16 cellular contexts compared by ENCODE assay signal in genomic region chr13:113555141-113555540, GRCh38.
"Had no signal": no experiment of that assay in that cellular context is flagged by ENCODE, and none has a peak within 500 bp of the region (broad histone marks: within the 10 kb centered on the region; RNA-seq: fewer than 3 reads in every experiment).

No MANE protein-coding gene starts in this region.

- H3K27me3 Mint-ChIP-seq: activated CD4-positive, alpha-beta T cell treated with anti-CD3 and anti-CD28 coated beads, Interleukin-2, amount 10 ng/mL, durations not matched to agents 24 days and 14 days; activated T-cell treated with anti-CD3 and anti-CD28 coated beads, Interleukin-2, amount 50 U/mL, for 24 hours; T-cell had no signal

- DNase-seq: activated CD4-positive, alpha-beta T cell treated with anti-CD3 and anti-CD28 coated beads, Interleukin-2, amount 10 ng/mL, durations not matched to agents 24 days and 14 days; activated gamma-delta T cell treated with Interleukin-2 at 50 U/mL for 16 hours; activated T-cell treated with anti-CD3 and anti-CD28 coated beads, Interleukin-2, amount 50 U/mL, for 24 hours; cortex of kidney; effector CD8-positive, alpha-beta T cell; mesenchymal stem cell; nephron progenitor cell; stimulated activated CD4-positive, alpha-beta T cell treated with anti-CD3 and anti-CD28 coated beads, Interleukin-2, amount 100 ng/mL, for 48 hours; stimulated activated CD8-positive, alpha-beta memory T cell treated with anti-CD3 and anti-CD28 coated beads, Interleukin-4, amount 100 ng/mL, for 48 hours; stimulated activated naive CD8-positive, alpha-beta T cell treated with anti-CD3 and anti-CD28 coated beads, Interleukin-15, Interleukin-2, amounts not matched to agents 100 U/mL and 50 U/mL, for 24 hours; T-cell; T1000 had no signal

- H3K27ac Mint-ChIP-seq: activated CD4-positive, alpha-beta T cell treated with anti-CD3 and anti-CD28 coated beads, Interleukin-2, amount 10 ng/mL, durations not matched to agents 24 days and 14 days; activated T-cell treated with anti-CD3 and anti-CD28 coated beads, Interleukin-2, amount 50 U/mL, for 24 hours; nephron progenitor cell; T-cell had no signal

- ATAC-seq: left colon; stimulated activated naive CD8-positive, alpha-beta T cell treated with anti-CD3 and anti-CD28 coated beads, Interleukin-15, Interleukin-2, amounts not matched to agents 100 U/mL and 50 U/mL, for 24 hours; T-cell had no signal

- H3K4me3 Mint-ChIP-seq: activated CD4-positive, alpha-beta T cell treated with anti-CD3 and anti-CD28 coated beads, Interleukin-2, amount 10 ng/mL, durations not matched to agents 24 days and 14 days; activated T-cell treated with anti-CD3 and anti-CD28 coated beads, Interleukin-2, amount 50 U/mL, for 24 hours; nephron progenitor cell; T-cell had no signal

- H3K4me3 ChIP-seq: cardiac muscle cell, hepatocyte, SK-N-MC had no signal

- H3K4me1 Mint-ChIP-seq: activated CD4-positive, alpha-beta T cell treated with anti-CD3 and anti-CD28 coated beads, Interleukin-2, amount 10 ng/mL, durations not matched to agents 24 days and 14 days; T-cell had no signal

- H3K9me3 Mint-ChIP-seq: activated CD4-positive, alpha-beta T cell treated with anti-CD3 and anti-CD28 coated beads, Interleukin-2, amount 10 ng/mL, durations not matched to agents 24 days and 14 days; activated T-cell treated with anti-CD3 and anti-CD28 coated beads, Interleukin-2, amount 50 U/mL, for 24 hours; nephron progenitor cell; T-cell had no signal
